ENCODE assay signal across 22 cellular contexts in the genomic region with DNA sequence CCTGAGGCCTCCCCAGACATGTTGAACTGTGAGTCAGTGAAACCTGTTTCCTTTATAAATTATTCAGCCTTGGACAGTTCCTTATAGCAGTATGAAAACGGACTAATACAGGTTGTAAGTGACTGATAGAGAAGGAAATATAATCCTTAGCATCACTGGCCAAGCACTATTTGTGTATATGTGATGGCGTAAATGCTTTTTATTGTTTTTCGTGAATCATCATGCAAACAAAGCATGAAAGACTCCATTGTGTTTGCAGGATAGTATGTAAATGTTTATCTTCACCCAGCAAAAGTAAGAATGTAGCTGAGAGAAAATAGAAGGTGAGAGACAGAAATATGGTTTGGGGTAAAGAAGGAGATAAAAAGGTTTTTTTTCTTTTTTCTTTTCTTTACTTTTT.
DNase-seq lines count a peak whose midpoint lies in the region; ATAC-seq, FAIRE-seq and TF ChIP-seq lines count a peak whose summit lies in the region.
"Had no signal": no experiment of that assay in that cellular context is flagged by ENCODE, and none has a peak within 500 bp of the region (broad histone marks: within the 10 kb centered on the region; RNA-seq: fewer than 3 reads in every experiment).

No MANE protein-coding gene starts in this region.

- H3K4me2 ChIP-seq in GM23338 = peak overlapping the region; percentile 57; the same call in 1 of the 2 replicates

- H3K9me3 Mint-ChIP-seq in GM23338 = peaks cover 17% of the 10 kb centered on the region
- H3K9me3 Mint-ChIP-seq in stimulated activated naive B cell treated with anti-CD40 and anti-IgM and Interleukin-4, amounts not matched to agents 10 μg/mL and 1 μg/mL and 100 μg/mL, for 72 hours = no peaks in the 10 kb centered on the region
- H3K9me3 Mint-ChIP-seq: IgD-negative memory B cell; T-helper 1 cell treated with Interleukin-12 subunit alpha and Interleukin-12 subunit beta and Interleukin-4 antibody, amounts not matched to agents 30 μg/mL and 1 μg/mL, for 36 hours had no signal

- DNase-seq in GM23338 (ENCODE audit: low spot score) = no peak
- DNase-seq in NCI-H69 (lab: John Stamatoyannopoulos, UW) = peak; percentile 20
- DNase-seq in epithelial cell of esophagus (ENCODE audit: low read depth) = peak; percentile 13
- no peak for DNase-seq in NCI-H1092 (lab: John Stamatoyannopoulos, UW)
- DNase-seq in stimulated activated naive B cell treated with anti-CD40 and anti-IgM and Interleukin-4, amounts not matched to agents 10 μg/mL and 1 μg/mL and 100 μg/mL, for 72 hours = no peak
- no peak for DNase-seq in HTR-8/SVneo (ENCODE audit: insufficient read length, low spot score)
- DNase-seq: BE2C; DMS79 treated with DMSO at 0.1 percent for 48 hours; NCI-H1417; NCI-H1694 treated with DMSO at 0.1 percent for 48 hours; NCI-H345; NCI-H774; NK-92 treated with Interleukin-12 subunit alpha and Interleukin-12 subunit beta, amount 100 ng/mL, for 24 hours; SJCRH30 had no signal

- H3K4me1 Mint-ChIP-seq in GM23338 = peaks cover 8% of the 10 kb centered on the region; the same call in 2 of the 3 replicates
- H3K4me1 Mint-ChIP-seq in stimulated activated naive B cell treated with anti-CD40 and anti-IgM and Interleukin-4, amounts not matched to agents 10 μg/mL and 1 μg/mL and 100 μg/mL, for 72 hours = no peaks in the 10 kb centered on the region

- H3K36me3 Mint-ChIP-seq in GM23338 (ENCODE audit: low read depth) = peaks cover 19% of the 10 kb centered on the region
- peaks cover 6 to 10% of the 10 kb centered on the region in 2 donors for H3K36me3 Mint-ChIP-seq in stimulated activated naive B cell treated with anti-CD40 and anti-IgM and Interleukin-4, amounts not matched to agents 10 μg/mL and 1 μg/mL and 100 μg/mL, for 72 hours

- H3K4me3 ChIP-seq in GM23338 (no peak overlapping the region), epithelial cell of esophagus (ENCODE audit: low read length) (no peak overlapping the region)
- H3K4me3 ChIP-seq: GM12878, HAP-1, SJCRH30 had no signal

- peaks cover 2% of the 10 kb centered on the region for H3K27me3 Mint-ChIP-seq in GM23338 (ENCODE audit: insufficient read depth, low read depth, poor library complexity)
- no peaks in the 10 kb centered on the region for H3K27me3 Mint-ChIP-seq in stimulated activated naive B cell treated with anti-CD40 and anti-IgM and Interleukin-4, amounts not matched to agents 10 μg/mL and 1 μg/mL and 100 μg/mL, for 72 hours
- H3K27me3 Mint-ChIP-seq: IgD-negative memory B cell had no signal

- H3K36me3 ChIP-seq in GM23338 (ENCODE audit: insufficient read depth) = peaks cover 6% of the 10 kb centered on the region; the same call in 1 of the 2 replicates
- H3K36me3 ChIP-seq: BE2C, HAP-1, SJCRH30 had no signal

- H3K9me2 ChIP-seq in GM23338 (ENCODE audit: insufficient read depth) = peaks cover 7% of the 10 kb centered on the region; the same call in 1 of the 2 replicates

- no peaks in the 10 kb centered on the region for H4K20me1 ChIP-seq in GM23338 (replicated peaks; ENCODE audit: insufficient read depth)

- H3K27ac Mint-ChIP-seq in GM23338 = 0 out of 2 replicates have a peak overlapping the region, but pooled peaks have one; percentile 8
- H3K27ac Mint-ChIP-seq in stimulated activated naive B cell treated with anti-CD40 and anti-IgM and Interleukin-4, amounts not matched to agents 10 μg/mL and 1 μg/mL and 100 μg/mL, for 72 hours = no peak overlapping the region
- H3K27ac Mint-ChIP-seq: IgD-negative memory B cell; T-helper 1 cell treated with Interleukin-12 subunit alpha and Interleukin-12 subunit beta and Interleukin-4 antibody, amounts not matched to agents 30 μg/mL and 1 μg/mL, for 36 hours had no signal

- no peaks in the 10 kb centered on the region for H3F3A ChIP-seq in GM23338 (replicated peaks; ENCODE audit: low read depth)

- H3K4me3 Mint-ChIP-seq in GM23338 = no peak overlapping the region
- no peak overlapping the region for H3K4me3 Mint-ChIP-seq in stimulated activated naive B cell treated with anti-CD40 and anti-IgM and Interleukin-4, amounts not matched to agents 10 μg/mL and 1 μg/mL and 100 μg/mL, for 72 hours
- H3K4me3 Mint-ChIP-seq: IgD-negative memory B cell; T-helper 1 cell treated with Interleukin-12 subunit alpha and Interleukin-12 subunit beta and Interleukin-4 antibody, amounts not matched to agents 30 μg/mL and 1 μg/mL, for 36 hours had no signal

- FAIRE-seq in HTR-8/SVneo (lab: Jason Lieb, UNC) = no peak
- FAIRE-seq: D721Med, GM12878, RCC 7860 had no signal

- no peaks in the 10 kb centered on the region for H3K79me2 ChIP-seq in GM23338 (replicated peaks; ENCODE audit: insufficient read depth)

- H3K27ac ChIP-seq in 22Rv1 (peak overlapping the region; percentile 78), GM23338 (ENCODE audit: low read depth) (peak overlapping the region; percentile 63; the same call in 1 of the 2 replicates)
- H3K27ac ChIP-seq: SJCRH30 had no signal

- H3K4me1 ChIP-seq in GM23338 (ENCODE audit: insufficient read depth) = peaks cover 17% of the 10 kb centered on the region
- H3K4me1 ChIP-seq: BE2C had no signal

- ATAC-seq in GM23338 = no peak
- ATAC-seq in stimulated activated naive B cell treated with anti-CD40 and anti-IgM and Interleukin-4, amounts not matched to agents 10 μg/mL and 1 μg/mL and 100 μg/mL, for 72 hours (replicated peaks) = no peak
- ATAC-seq in HG02852 (IDR thresholded peaks at IDR 0.05; ENCODE audit: unreplicated experiment) = no peak
- ATAC-seq: GM12878 had no signal

- TF ChIP-seq CTCF in 22Rv1 (IDR thresholded peaks at IDR 0.05) = no peak
- TF ChIP-seq CTCF in GM23338 (conservative IDR thresholded peaks at IDR 0.05; ENCODE audit: low read depth in 2 of 2) = no peak
- TF ChIP-seq CTCF in epithelial cell of esophagus (IDR thresholded peaks at IDR 0.05; ENCODE audit: insufficient read depth, low read depth, low read length, missing control alignments) = no peak

- no peak overlapping the region for H2AFZ ChIP-seq in GM23338

- H3K27me3 ChIP-seq in GM23338 (ENCODE audit: insufficient read depth) = no peaks in the 10 kb centered on the region
- H3K27me3 ChIP-seq: BE2C, SJCRH30 had no signal

TF ChIP-seq in GM23338, 12 proteins besides CTCF, POLR2A, EP300 and RAD21 (continues in another document):
- TF ChIP-seq, protein P1, sequence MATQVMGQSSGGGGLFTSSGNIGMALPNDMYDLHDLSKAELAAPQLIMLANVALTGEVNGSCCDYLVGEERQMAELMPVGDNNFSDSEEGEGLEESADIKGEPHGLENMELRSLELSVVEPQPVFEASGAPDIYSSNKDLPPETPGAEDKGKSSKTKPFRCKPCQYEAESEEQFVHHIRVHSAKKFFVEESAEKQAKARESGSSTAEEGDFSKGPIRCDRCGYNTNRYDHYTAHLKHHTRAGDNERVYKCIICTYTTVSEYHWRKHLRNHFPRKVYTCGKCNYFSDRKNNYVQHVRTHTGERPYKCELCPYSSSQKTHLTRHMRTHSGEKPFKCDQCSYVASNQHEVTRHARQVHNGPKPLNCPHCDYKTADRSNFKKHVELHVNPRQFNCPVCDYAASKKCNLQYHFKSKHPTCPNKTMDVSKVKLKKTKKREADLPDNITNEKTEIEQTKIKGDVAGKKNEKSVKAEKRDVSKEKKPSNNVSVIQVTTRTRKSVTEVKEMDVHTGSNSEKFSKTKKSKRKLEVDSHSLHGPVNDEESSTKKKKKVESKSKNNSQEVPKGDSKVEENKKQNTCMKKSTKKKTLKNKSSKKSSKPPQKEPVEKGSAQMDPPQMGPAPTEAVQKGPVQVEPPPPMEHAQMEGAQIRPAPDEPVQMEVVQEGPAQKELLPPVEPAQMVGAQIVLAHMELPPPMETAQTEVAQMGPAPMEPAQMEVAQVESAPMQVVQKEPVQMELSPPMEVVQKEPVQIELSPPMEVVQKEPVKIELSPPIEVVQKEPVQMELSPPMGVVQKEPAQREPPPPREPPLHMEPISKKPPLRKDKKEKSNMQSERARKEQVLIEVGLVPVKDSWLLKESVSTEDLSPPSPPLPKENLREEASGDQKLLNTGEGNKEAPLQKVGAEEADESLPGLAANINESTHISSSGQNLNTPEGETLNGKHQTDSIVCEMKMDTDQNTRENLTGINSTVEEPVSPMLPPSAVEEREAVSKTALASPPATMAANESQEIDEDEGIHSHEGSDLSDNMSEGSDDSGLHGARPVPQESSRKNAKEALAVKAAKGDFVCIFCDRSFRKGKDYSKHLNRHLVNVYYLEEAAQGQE (IDR thresholded peaks at IDR 0.05; ENCODE audit: unreplicated experiment) = no peak
- TF ChIP-seq NANOG (IDR thresholded peaks at IDR 0.05; ENCODE audit: borderline replicate concordance) = no peak

Comparison
In these comparisons a context has a peak if more than half of its experiments do, and no peak if none do; other contexts are left out.
1. DNase-seq: peak in NCI-H69 (single experiment) and epithelial cell of esophagus (single experiment); none in GM23338 (single experiment), NCI-H1092 (single experiment), stimulated activated naive B cell treated with anti-CD40 and anti-IgM and Interleukin-4, amounts not matched to agents 10 μg/mL and 1 μg/mL and 100 μg/mL, for 72 hours (single experiment) and HTR-8/SVneo (single experiment).